8 cellular contexts compared by ENCODE assay signal in genomic region chr1:156926175-156926574, GRCh38. TPM values are rescaled to one million over a fixed set of nuclear protein-coding genes. Genes with fewer than 3 reads are reported as not detected.
A peak's percentile ranks its signal among the peaks of the same experiment; 100 is the strongest.
DNase-seq lines count a peak whose midpoint lies in the region; ATAC-seq and TF ChIP-seq lines count a peak whose summit lies in the region.

No MANE protein-coding gene starts in this region.

- no peaks in the 10 kb centered on the region for H3K36me3 ChIP-seq in fibroblast of lung (ENCODE audit: control insufficient read depth, insufficient read depth, low read length)
- H3K36me3 ChIP-seq in neural progenitor cell = no peaks in the 10 kb centered on the region

- TF ChIP-seq CTCF in fibroblast of lung (conservative IDR thresholded peaks at IDR 0.05 in 1 of 2, IDR thresholded peaks at IDR 0.05 in 1 of 2; ENCODE audit: low read depth in 1 of 2, low read length in 2 of 2) = no peak
- no peak for TF ChIP-seq CTCF in neural progenitor cell (IDR thresholded peaks at IDR 0.05)

- intact Hi-C loops in left cardiac atrium (cut with DNase I) (loop anchor here in 1 of 2 donors (5.0 kb wide), 1 partner anchor 34 kb away; the partner anchor contains the start of gene PEAR1), cardiac septum (cut with DNase I) (loop anchor here (2.0 to 5.0 kb wide), 2 partner anchors 84 to 129 kb away; no protein-coding TSS in a partner anchor)
- intact Hi-C loops in activated T-helper 2 cell treated with anti-CD3 and anti-CD28 coated beads, Interferon-gamma antibody, Interleukin-2, Interleukin-4, amounts not matched to agents 10 μg/mL and 5 μg/mL and 100 μg/mL, durations not matched to agents 14 hours and 24 hours and 36 hours (cut with micrococcal nuclease) = loop anchor here (10.0 kb wide), 2 partner anchors 241 to 491 kb away; no protein-coding TSS in a partner anchor

- peaks cover 48% of the 10 kb centered on the region for H3K4me1 Mint-ChIP-seq in stimulated activated naive CD8-positive, alpha-beta T cell treated with anti-CD3 and anti-CD28 coated beads, Interleukin-15, amount 100 ng/mL, for 72 hours
- H3K4me1 Mint-ChIP-seq in activated T-helper 2 cell treated with anti-CD3 and anti-CD28 coated beads, Interferon-gamma antibody, Interleukin-2, Interleukin-4, amounts not matched to agents 10 μg/mL and 5 μg/mL and 100 μg/mL, durations not matched to agents 14 hours and 24 hours and 36 hours (ENCODE audit: low read depth) = peaks cover 21% of the 10 kb centered on the region
- H3K4me1 Mint-ChIP-seq in neural progenitor cell = peaks cover 15% of the 10 kb centered on the region

- H3K27me3 Mint-ChIP-seq in stimulated activated naive CD8-positive, alpha-beta T cell treated with anti-CD3 and anti-CD28 coated beads, Interleukin-15, amount 100 ng/mL, for 72 hours = peaks cover 100% of the 10 kb centered on the region
- peaks cover 85% of the 10 kb centered on the region for H3K27me3 Mint-ChIP-seq in activated T-helper 2 cell treated with anti-CD3 and anti-CD28 coated beads, Interferon-gamma antibody, Interleukin-2, Interleukin-4, amounts not matched to agents 10 μg/mL and 5 μg/mL and 100 μg/mL, durations not matched to agents 14 hours and 24 hours and 36 hours (ENCODE audit: low read depth)
- H3K27me3 Mint-ChIP-seq in neural progenitor cell (ENCODE audit: insufficient read depth, low read depth) = peaks cover 79% of the 10 kb centered on the region

- no peak overlapping the region for H3K9ac ChIP-seq in fibroblast of lung (ENCODE audit: insufficient read depth, low read length)
- H3K9ac ChIP-seq in neural progenitor cell = no peak overlapping the region

- ATAC-seq in left cardiac atrium (peak in 1 of 2 donors; percentile 25), HG02973 (IDR thresholded peaks at IDR 0.05; ENCODE audit: unreplicated experiment) (no peak)
- ATAC-seq in stimulated activated naive CD8-positive, alpha-beta T cell treated with anti-CD3 and anti-CD28 coated beads, Interleukin-15, amount 100 ng/mL, for 72 hours = peak; percentile 92

- H3K27me3 ChIP-seq in fibroblast of lung (ENCODE audit: control insufficient read depth, insufficient read depth, low read length) = peaks cover 23% of the 10 kb centered on the region
- peaks cover 100% of the 10 kb centered on the region for H3K27me3 ChIP-seq in neural progenitor cell

- H3K27ac Mint-ChIP-seq in stimulated activated naive CD8-positive, alpha-beta T cell treated with anti-CD3 and anti-CD28 coated beads, Interleukin-15, amount 100 ng/mL, for 72 hours = no peak overlapping the region
- H3K27ac Mint-ChIP-seq in activated T-helper 2 cell treated with anti-CD3 and anti-CD28 coated beads, Interferon-gamma antibody, Interleukin-2, Interleukin-4, amounts not matched to agents 10 μg/mL and 5 μg/mL and 100 μg/mL, durations not matched to agents 14 hours and 24 hours and 36 hours = no peak overlapping the region
- H3K27ac Mint-ChIP-seq in neural progenitor cell = no peak overlapping the region

- H2AFZ ChIP-seq in fibroblast of lung (ENCODE audit: low read length) = no peak overlapping the region
- no peak overlapping the region for H2AFZ ChIP-seq in neural progenitor cell (replicated peaks)

- H4K20me1 ChIP-seq in fibroblast of lung (ENCODE audit: control insufficient read depth, extremely low read depth, insufficient read depth, low read length) = no peaks in the 10 kb centered on the region
- H4K20me1 ChIP-seq in neural progenitor cell (ENCODE audit: low read depth) = peaks cover 22% of the 10 kb centered on the region

- no peak overlapping the region for H3K4me3 Mint-ChIP-seq in stimulated activated naive CD8-positive, alpha-beta T cell treated with anti-CD3 and anti-CD28 coated beads, Interleukin-15, amount 100 ng/mL, for 72 hours
- H3K4me3 Mint-ChIP-seq in activated T-helper 2 cell treated with anti-CD3 and anti-CD28 coated beads, Interferon-gamma antibody, Interleukin-2, Interleukin-4, amounts not matched to agents 10 μg/mL and 5 μg/mL and 100 μg/mL, durations not matched to agents 14 hours and 24 hours and 36 hours (ENCODE audit: low read depth) = no peak overlapping the region
- H3K4me3 Mint-ChIP-seq in neural progenitor cell = no peak overlapping the region

- H3K9me3 ChIP-seq in fibroblast of lung (ENCODE audit: control insufficient read depth, insufficient read depth, low read depth, low read length) = no peaks in the 10 kb centered on the region
- no peaks in the 10 kb centered on the region for H3K9me3 ChIP-seq in neural progenitor cell (ENCODE audit: low read depth)

- H3F3A ChIP-seq in neural progenitor cell (ENCODE audit: low read depth) = no peaks in the 10 kb centered on the region

- no peak overlapping the region for H3K27ac ChIP-seq in fibroblast of lung (ENCODE audit: insufficient read depth, low read length)
- no peak overlapping the region for H3K27ac ChIP-seq in neural progenitor cell

- no peak overlapping the region for H3K4me2 ChIP-seq in fibroblast of lung (ENCODE audit: extremely low read depth, insufficient read depth, low read length)
- H3K4me2 ChIP-seq in neural progenitor cell = no peak overlapping the region

- no peaks in the 10 kb centered on the region for H3K36me3 Mint-ChIP-seq in activated T-helper 2 cell treated with anti-CD3 and anti-CD28 coated beads, Interferon-gamma antibody, Interleukin-2, Interleukin-4, amounts not matched to agents 10 μg/mL and 5 μg/mL and 100 μg/mL, durations not matched to agents 14 hours and 24 hours and 36 hours (ENCODE audit: low read depth)
- H3K36me3 Mint-ChIP-seq in neural progenitor cell = no peaks in the 10 kb centered on the region

- H3K4me3 ChIP-seq in fibroblast of lung (replicated peaks in 1 of 4; ENCODE audit: control extremely low read depth in 1 of 4, insufficient read depth in 1 of 4, low read depth in 3 of 4, low read length in 4 of 4) (no peak overlapping the region), neural progenitor cell (no peak overlapping the region)

- no peaks in the 10 kb centered on the region for H3K4me1 ChIP-seq in fibroblast of lung (ENCODE audit: control insufficient read depth, extremely low read depth, insufficient read depth, low read length)
- peaks cover 13% of the 10 kb centered on the region for H3K4me1 ChIP-seq in neural progenitor cell

- peak; percentile 65 for DNase-seq in left cardiac atrium
- DNase-seq in cardiac septum (ENCODE audit: low spot score) = no peak
- peak; percentile 33 for DNase-seq in RKO (ENCODE audit: low spot score)
- peak; percentile 46 to 81 for DNase-seq in fibroblast of lung (ENCODE audit: low read depth in 2 of 2)
- peak; percentile 80 to 91 for DNase-seq in stimulated activated naive CD8-positive, alpha-beta T cell treated with anti-CD3 and anti-CD28 coated beads, Interleukin-15, amount 100 ng/mL, for 72 hours
- no peak for DNase-seq in activated T-helper 2 cell treated with anti-CD3 and anti-CD28 coated beads, Interferon-gamma antibody, Interleukin-2, Interleukin-4, amounts not matched to agents 10 μg/mL and 5 μg/mL and 100 μg/mL, durations not matched to agents 14 hours and 24 hours and 36 hours (ENCODE audit: low spot score)
- no peak for DNase-seq in neural progenitor cell (ENCODE audit: low spot score)

- H3K9me3 Mint-ChIP-seq in stimulated activated naive CD8-positive, alpha-beta T cell treated with anti-CD3 and anti-CD28 coated beads, Interleukin-15, amount 100 ng/mL, for 72 hours = no peaks in the 10 kb centered on the region
- no peaks in the 10 kb centered on the region for H3K9me3 Mint-ChIP-seq in activated T-helper 2 cell treated with anti-CD3 and anti-CD28 coated beads, Interferon-gamma antibody, Interleukin-2, Interleukin-4, amounts not matched to agents 10 μg/mL and 5 μg/mL and 100 μg/mL, durations not matched to agents 14 hours and 24 hours and 36 hours
- peaks cover 5% of the 10 kb centered on the region for H3K9me3 Mint-ChIP-seq in neural progenitor cell

- H3K79me2 ChIP-seq in fibroblast of lung (ENCODE audit: control insufficient read depth, insufficient read depth, low read length) = no peaks in the 10 kb centered on the region
- H3K79me2 ChIP-seq in neural progenitor cell (ENCODE audit: low read depth) = no peaks in the 10 kb centered on the region

RNA-seq across cellular contexts. Expression of gene LRRC71, which starts 5.7 kb away (rescaled TPM):
- total RNA-seq in left cardiac atrium (not detected), cardiac septum (not detected), fibroblast of lung (not detected in 2 replicates), neural progenitor cell (ENCODE audit: low replicate concordance) (not detected in 2 replicates)
- polyA plus RNA-seq in fibroblast of lung = 0.16 and 1.8 TPM in 2 replicates
- polyA plus RNA-seq in fibroblast of lung (2012) = 0.15 and 3.1 TPM in 2 replicates
- 0.30 and 0.35 TPM in 2 replicates for polyA minus RNA-seq in fibroblast of lung (ENCODE audit: low replicate concordance)
- total RNA-seq in activated T-helper 2 cell treated with anti-CD3 and anti-CD28 coated beads, Interferon-gamma antibody, Interleukin-2, Interleukin-4, amounts not matched to agents 10 μg/mL and 5 μg/mL and 100 μg/mL, durations not matched to agents 14 hours and 24 hours and 36 hours = not detected in 2 replicates

RNA-seq across cellular contexts. Expression of gene PEAR1, which starts 32.7 kb away (rescaled TPM):
- total RNA-seq in left cardiac atrium (10 to 100 TPM in 1 of 2 donors, 1 to 10 TPM in 1; 7.2 to 10.4 TPM), cardiac septum (5.6 TPM), fibroblast of lung (2.3 and 2.6 TPM in 2 replicates), neural progenitor cell (ENCODE audit: low replicate concordance) (0.06 TPM in 1 of 2 replicates, not detected in the other)
- polyA plus RNA-seq in fibroblast of lung = 13.5 and 41.5 TPM in 2 replicates
- polyA plus RNA-seq in fibroblast of lung (2012) = 15.5 and 55.2 TPM in 2 replicates
- 27.7 and 69.9 TPM in 2 replicates for polyA minus RNA-seq in fibroblast of lung (ENCODE audit: low replicate concordance)
- 0.55 and 0.80 TPM in 2 replicates for total RNA-seq in activated T-helper 2 cell treated with anti-CD3 and anti-CD28 coated beads, Interferon-gamma antibody, Interleukin-2, Interleukin-4, amounts not matched to agents 10 μg/mL and 5 μg/mL and 100 μg/mL, durations not matched to agents 14 hours and 24 hours and 36 hours

Comparison
In these comparisons a context has a peak if more than half of its experiments do, and no peak if none do; other contexts are left out.
1. DNase-seq: peak in left cardiac atrium (single experiment), RKO (single experiment), fibroblast of lung (2 of 2) and stimulated activated naive CD8-positive, alpha-beta T cell treated with anti-CD3 and anti-CD28 coated beads, Interleukin-15, amount 100 ng/mL, for 72 hours (2 of 2); none in cardiac septum (single experiment), activated T-helper 2 cell treated with anti-CD3 and anti-CD28 coated beads, Interferon-gamma antibody, Interleukin-2, Interleukin-4, amounts not matched to agents 10 μg/mL and 5 μg/mL and 100 μg/mL, durations not matched to agents 14 hours and 24 hours and 36 hours (single experiment) and neural progenitor cell (single experiment).